Comparison of ENCODE assay signal across 13 cellular contexts in the genomic region with DNA sequence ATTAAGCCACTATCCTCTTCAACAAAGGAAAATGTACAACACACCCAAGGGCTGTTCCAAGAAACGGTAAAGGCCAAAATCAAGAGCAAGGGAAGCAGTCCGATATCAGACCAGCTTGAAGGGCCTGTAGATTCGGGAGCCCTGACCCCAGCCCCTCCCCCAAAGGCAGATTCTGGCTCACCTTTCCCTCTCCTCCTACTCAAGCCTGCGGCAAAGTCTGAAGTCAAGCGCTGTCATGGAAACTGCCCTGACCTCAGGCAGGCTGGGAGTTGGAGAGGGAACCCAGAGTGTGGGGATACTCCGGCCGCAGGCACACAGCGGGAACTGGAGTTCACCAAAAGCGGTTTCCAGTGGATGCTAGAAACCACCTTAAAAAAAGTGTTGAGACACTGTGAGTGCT. TPM values are rescaled to one million over a fixed set of nuclear protein-coding genes. Genes with fewer than 3 reads are reported as not detected.
A peak's percentile ranks its signal among the peaks of the same experiment; 100 is the strongest.
DNase-seq lines count a peak whose midpoint lies in the region; ATAC-seq and TF ChIP-seq lines count a peak whose summit lies in the region.
"Had no signal": no experiment of that assay in that cellular context is flagged by ENCODE, and none has a peak within 500 bp of the region (broad histone marks: within the 10 kb centered on the region; RNA-seq: fewer than 3 reads in every experiment).

No MANE protein-coding gene starts in this region.

- peaks cover 55% of the 10 kb centered on the region for H3K36me3 ChIP-seq in PC-3 (ENCODE audit: low read depth, low read length)
- H3K36me3 ChIP-seq in endocrine pancreas (ENCODE audit: control insufficient read depth, insufficient read depth, low read length), result peaks cover 14% of the 10 kb centered on the region
- H3K36me3 ChIP-seq in skeletal muscle satellite cell (ENCODE audit: insufficient read depth, low read length), result peaks cover 54% of the 10 kb centered on the region
- H3K36me3 ChIP-seq in mucosa of descending colon (ENCODE audit: low read depth), result peaks cover 13% of the 10 kb centered on the region

- H2AFZ ChIP-seq in PC-3 (ENCODE audit: low read length), result no peak overlapping the region

- POLR2A ChIA-PET in PC-3 (lab: Charles Lee; ENCODE audit: unreplicated experiment), result no interaction called here

- H3K36me3 Mint-ChIP-seq in activated T-cell treated with anti-CD3 and anti-CD28 coated beads, Interleukin-2, amount 50 U/mL, for 4 hours (ENCODE audit: insufficient read depth), result peaks cover 29% of the 10 kb centered on the region

- no peak for TF ChIP-seq CTCF in PC-3 (conservative IDR thresholded peaks at IDR 0.05; ENCODE audit: low read depth, low read length)
- TF ChIP-seq CTCF in mucosa of descending colon (IDR thresholded peaks at IDR 0.05), result no peak

- H3K4me1 Mint-ChIP-seq in activated T-cell treated with anti-CD3 and anti-CD28 coated beads, Interleukin-2, amount 50 U/mL, for 4 hours (ENCODE audit: low read depth), result peaks cover 22% of the 10 kb centered on the region

- H3K9me2 ChIP-seq in PC-3 (replicated peaks; ENCODE audit: low read length), result no peaks in the 10 kb centered on the region

- no peak for ATAC-seq in activated T-cell treated with anti-CD3 and anti-CD28 coated beads, Interleukin-2, amount 50 U/mL, for 4 hours
- ATAC-seq in PC-3, result no peak
- ATAC-seq in HG03439 (IDR thresholded peaks at IDR 0.05; ENCODE audit: unreplicated experiment), result no peak
- ATAC-seq in mucosa of descending colon, result no peak
- ATAC-seq: left colon had no signal

- H3K4me2 ChIP-seq in PC-3 (ENCODE audit: low read length), result peak overlapping the region; percentile 100
- peak overlapping the region; percentile 98 for H3K4me2 ChIP-seq in skeletal muscle satellite cell (ENCODE audit: low read length)

- H3K4me1 ChIP-seq in PC-3 (ENCODE audit: insufficient read depth, low read length), result peaks cover 45% of the 10 kb centered on the region
- H3K4me1 ChIP-seq in endocrine pancreas (ENCODE audit: control insufficient read depth, insufficient read depth, low read length), result no peaks in the 10 kb centered on the region
- peaks cover 46% of the 10 kb centered on the region for H3K4me1 ChIP-seq in skeletal muscle satellite cell (ENCODE audit: control insufficient read depth, insufficient read depth, low read length)
- H3K4me1 ChIP-seq in mucosa of descending colon (ENCODE audit: low read depth), result peaks cover 19% of the 10 kb centered on the region

- H3K9ac ChIP-seq in PC-3 (ENCODE audit: low read length) (peak overlapping the region; percentile 98), endocrine pancreas (ENCODE audit: control insufficient read depth, insufficient read depth, low read length) (peak overlapping the region; percentile 80), skeletal muscle satellite cell (ENCODE audit: low read depth, low read length) (peak overlapping the region; percentile 97)

- peak overlapping the region; percentile 88 for H3K4me3 Mint-ChIP-seq in activated T-cell treated with anti-CD3 and anti-CD28 coated beads, Interleukin-2, amount 50 U/mL, for 4 hours

- H3K27ac ChIP-seq in PC-3 (ENCODE audit: low read length), result peak overlapping the region; percentile 58; the same call in 1 of the 2 replicates

- intact Hi-C loops in PC-3 (cut with micrococcal nuclease) (no loop called here), mucosa of descending colon (cut with DNase I, micrococcal nuclease) (no loop called here)

- H3K9me3 ChIP-seq in PC-3 (ENCODE audit: low read length), result no peaks in the 10 kb centered on the region
- H3K9me3 ChIP-seq in endocrine pancreas (ENCODE audit: control insufficient read depth, low read length), result no peaks in the 10 kb centered on the region
- no peaks in the 10 kb centered on the region for H3K9me3 ChIP-seq in skeletal muscle satellite cell (replicated peaks; ENCODE audit: low read length)
- H3K9me3 ChIP-seq in mucosa of descending colon, result no peaks in the 10 kb centered on the region

- no peaks in the 10 kb centered on the region for H3K27me3 Mint-ChIP-seq in activated T-cell treated with anti-CD3 and anti-CD28 coated beads, Interleukin-2, amount 50 U/mL, for 4 hours (ENCODE audit: low read depth)

- peaks cover 82% of the 10 kb centered on the region for H3K79me2 ChIP-seq in PC-3 (ENCODE audit: low read length)

- BruUV-seq in PC-3 (replicated peaks; lab: Mats Ljungman, UMichigan), result no TSS peak

- peaks cover 30% of the 10 kb centered on the region for H4K20me1 ChIP-seq in PC-3 (ENCODE audit: low read length)

- H3K9me3 Mint-ChIP-seq in activated T-cell treated with anti-CD3 and anti-CD28 coated beads, Interleukin-2, amount 50 U/mL, for 4 hours, result no peaks in the 10 kb centered on the region

- H3F3A ChIP-seq in PC-3 (ENCODE audit: low read length, unreplicated experiment), result peaks cover 12% of the 10 kb centered on the region

- CTCF ChIA-PET in PC-3 (lab: Charles Lee), result interaction anchor here (0.7 kb wide), 1 partner anchor 19 kb away, joined by 3 read pairs; no protein-coding TSS in a partner anchor

- no peak for DNase-seq in activated T-cell treated with anti-CD3 and anti-CD28 coated beads, Interleukin-2, amount 50 U/mL, for 4 hours
- DNase-seq in activated T-cell treated with anti-CD3 and anti-CD28 coated beads, Interleukin-2, amount 50 U/mL, for 1 hour, result no peak
- DNase-seq in PC-3 (no peak), HuH-7 (ENCODE audit: low spot score) (no peak), mucosa of descending colon (no peak)
- DNase-seq: activated CD8-positive, alpha-beta memory T cell treated with anti-CD3 and anti-CD28 coated beads, Interleukin-2, amount 50 U/mL, for 4 hours; AML-193; left colon; NCI-H2029; stimulated activated naive CD4-positive, alpha-beta T cell had no signal

- H3K27me3 ChIP-seq in PC-3 (ENCODE audit: low read length) (no peaks in the 10 kb centered on the region), endocrine pancreas (ENCODE audit: control insufficient read depth, insufficient read depth, low read length) (no peaks in the 10 kb centered on the region), skeletal muscle satellite cell (ENCODE audit: control insufficient read depth, insufficient read depth, low read length) (no peaks in the 10 kb centered on the region)

- H3K4me3 ChIP-seq in PC-3 (ENCODE audit: low read length) (peak overlapping the region; percentile 99), endocrine pancreas (ENCODE audit: control insufficient read depth, insufficient read depth, low read length) (no peak overlapping the region), skeletal muscle satellite cell (ENCODE audit: low read length) (peak overlapping the region; percentile 98), mucosa of descending colon (no peak overlapping the region)

RNA-seq across cellular contexts. Expression of a gene that starts 1.8 kb away (rescaled TPM):
- 100 to 1,000 TPM; 321 to 369 (median 324) TPM for total RNA-seq in activated T-cell treated with anti-CD3 and anti-CD28 coated beads, Interleukin-2, amount 50 U/mL, for 4 hours
- 496 and 633 TPM in 2 replicates for total RNA-seq in PC-3 (2014; rRNA removed)
- 148 and 159 TPM in 2 replicates for total RNA-seq in skeletal muscle satellite cell (2012; rRNA removed)
- total RNA-seq in mucosa of descending colon, result 10 to 100 TPM; 38.1 to 88.7 (median 43.3) TPM

RNA-seq across cellular contexts. Expression of a gene that starts 1.9 kb away (rescaled TPM):
- 100 to 1,000 TPM; 128 to 157 (median 153) TPM for total RNA-seq in activated T-cell treated with anti-CD3 and anti-CD28 coated beads, Interleukin-2, amount 50 U/mL, for 4 hours
- total RNA-seq in PC-3 (2014; rRNA removed) (243 and 268 TPM in 2 replicates), mucosa of descending colon (10 to 100 TPM; 78.2 to 97.1 (median 81.3) TPM)
- total RNA-seq in skeletal muscle satellite cell (2012; rRNA removed), result 159 and 181 TPM in 2 replicates

RNA-seq across cellular contexts. Expression of a gene that starts 12.4 kb away (rescaled TPM):
- total RNA-seq in activated T-cell treated with anti-CD3 and anti-CD28 coated beads, Interleukin-2, amount 50 U/mL, for 4 hours, result under 1 TPM in 2 of 3 donors, not detected in 1; 0.14 to 0.24 TPM
- total RNA-seq in PC-3 (2014; rRNA removed) (0.07 and 0.17 TPM in 2 replicates), mucosa of descending colon (under 1 TPM; 0.12 to 0.51 (median 0.26) TPM)
- under 0.01 and 0.25 TPM in 2 replicates for total RNA-seq in skeletal muscle satellite cell (2012; rRNA removed)

RNA-seq across cellular contexts. Expression of a gene that starts 18.5 kb away (rescaled TPM):
- total RNA-seq in activated T-cell treated with anti-CD3 and anti-CD28 coated beads, Interleukin-2, amount 50 U/mL, for 4 hours, result 100 to 1,000 TPM; 789 to 858 (median 821) TPM
- total RNA-seq in PC-3 (2014; rRNA removed), result 201 and 261 TPM in 2 replicates
- 197 and 245 TPM in 2 replicates for total RNA-seq in skeletal muscle satellite cell (2012; rRNA removed)
- 100 to 1,000 TPM; 326 to 473 (median 442) TPM for total RNA-seq in mucosa of descending colon

RNA-seq across cellular contexts. Expression of a gene that starts 21.6 kb away (rescaled TPM):
- total RNA-seq in activated T-cell treated with anti-CD3 and anti-CD28 coated beads, Interleukin-2, amount 50 U/mL, for 4 hours, result 10 to 100 TPM; 23.5 to 25.8 (median 25.7) TPM
- total RNA-seq in PC-3 (2014; rRNA removed) (33.3 and 42.7 TPM in 2 replicates), mucosa of descending colon (10 to 100 TPM; 36.0 to 59.4 (median 58.3) TPM)
- 27.7 and 46.4 TPM in 2 replicates for total RNA-seq in skeletal muscle satellite cell (2012; rRNA removed)

Comparison
In these comparisons a context has a peak if more than half of its experiments do, and no peak if none do; other contexts are left out.
1. H3K4me3 ChIP-seq: peak in PC-3 (single experiment) and skeletal muscle satellite cell (single experiment); none in endocrine pancreas (single experiment) and mucosa of descending colon (single experiment).
2. Peak in every context shown above with its lines, with median percentiles within 50 percentile points of each other: H3K9ac ChIP-seq.